ENCODE assay signal across 1 cellular context in genomic region chr18:58828399-58829121, GRCh38.
TF ChIP-seq lines count a peak whose summit lies in the region.

No MANE protein-coding gene starts in this region.

TF ChIP-seq in H1, 55 proteins besides CTCF, POLR2A, EP300 and RAD21:
- TF ChIP-seq YY1 (IDR thresholded peaks at IDR 0.05; ENCODE audit: low read depth, low read length) (no peak), RFX5 (IDR thresholded peaks at IDR 0.05; ENCODE audit: borderline replicate concordance, low read depth, low read length) (no peak), KDM5A (IDR thresholded peaks at IDR 0.05; ENCODE audit: low read length) (no peak), POLR2AphosphoS5 (IDR thresholded peaks at IDR 0.05; ENCODE audit: low read depth, low read length) (no peak)
